Comparison of ENCODE assay signal across 12 cellular contexts in the genomic region with DNA sequence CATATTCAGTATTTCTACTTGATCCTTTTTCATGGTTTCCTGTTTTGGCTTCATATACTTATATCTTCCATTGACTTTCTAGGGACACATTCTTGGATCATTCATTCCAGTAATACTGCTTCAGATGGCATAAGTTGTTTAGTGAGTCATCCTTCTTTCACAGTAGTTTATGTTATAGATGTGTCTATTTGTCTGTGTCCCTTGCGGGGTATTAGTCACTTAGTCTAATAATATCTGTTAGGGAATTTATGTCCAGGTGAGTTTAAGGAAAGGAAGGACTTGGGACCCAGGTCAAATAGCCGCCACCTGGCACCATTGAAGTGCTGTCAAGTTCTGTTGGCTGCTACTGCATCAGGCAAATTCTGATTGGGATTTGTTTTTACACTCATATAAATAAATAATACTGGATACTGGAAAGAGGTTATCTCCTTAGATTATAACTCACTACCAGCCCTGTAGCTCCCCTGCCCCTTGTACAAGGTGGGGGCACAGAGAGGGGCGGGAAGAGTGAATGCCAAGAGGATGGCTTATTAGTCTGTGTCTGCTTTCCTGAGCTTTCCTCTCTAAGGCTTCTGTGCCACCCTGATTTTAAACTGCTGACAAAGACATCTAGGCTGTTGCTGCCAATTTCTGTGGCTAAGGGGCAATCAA.
A peak's percentile ranks its signal among the peaks of the same experiment; 100 is the strongest.
DNase-seq lines count a peak whose midpoint lies in the region; ATAC-seq and TF ChIP-seq lines count a peak whose summit lies in the region.
"Had no signal": no experiment of that assay in that cellular context is flagged by ENCODE, and none has a peak within 500 bp of the region (broad histone marks: within the 10 kb centered on the region; RNA-seq: fewer than 3 reads in every experiment).

No MANE protein-coding gene starts in this region.

- peaks cover 36% of the 10 kb centered on the region for H3K79me2 ChIP-seq in PC-9 (ENCODE audit: low read depth)

- H3K4me3 Mint-ChIP-seq in T-helper 1 cell treated with Interleukin-12 subunit alpha and Interleukin-12 subunit beta and Interleukin-4 antibody, amounts not matched to agents 30 μg/mL and 1 μg/mL, for 36 hours, result no peak overlapping the region
- peak overlapping the region in 1 of 2 donors; percentile 67 for H3K4me3 Mint-ChIP-seq in effector memory CD8-positive, alpha-beta T cell

- H3F3A ChIP-seq in PC-9 (ENCODE audit: insufficient read depth, low read depth), result peaks cover 15% of the 10 kb centered on the region

- no peak overlapping the region for H3K4me2 ChIP-seq in PC-9

- no peaks in the 10 kb centered on the region for H3K9me3 ChIP-seq in PC-9 (ENCODE audit: insufficient read depth, low read depth)
- H3K9me3 ChIP-seq in adrenal gland (replicated peaks in 1 of 3), result no peaks in the 10 kb centered on the region

- H3K27me3 Mint-ChIP-seq in T-helper 1 cell treated with Interleukin-12 subunit alpha and Interleukin-12 subunit beta and Interleukin-4 antibody, amounts not matched to agents 30 μg/mL and 1 μg/mL, for 36 hours (ENCODE audit: low read depth), result no peaks in the 10 kb centered on the region
- H3K27me3 Mint-ChIP-seq in effector memory CD8-positive, alpha-beta T cell, result no peaks in the 10 kb centered on the region

- no peaks in the 10 kb centered on the region for H3K36me3 ChIP-seq in PC-9 (ENCODE audit: low read depth)
- no peaks in the 10 kb centered on the region for H3K36me3 ChIP-seq in adrenal gland (replicated peaks in 1 of 2)

- peaks cover 37% of the 10 kb centered on the region for H3K36me3 Mint-ChIP-seq in T-helper 1 cell treated with Interleukin-12 subunit alpha and Interleukin-12 subunit beta and Interleukin-4 antibody, amounts not matched to agents 30 μg/mL and 1 μg/mL, for 36 hours (ENCODE audit: low read depth)
- H3K36me3 Mint-ChIP-seq in effector memory CD8-positive, alpha-beta T cell (ENCODE audit: insufficient read depth), result peaks cover 58% of the 10 kb centered on the region

- intact Hi-C loops in PC-9 (cut with micrococcal nuclease; ENCODE audit: unreplicated experiment), result no loop called here
- intact Hi-C loops in adrenal gland (cut with DNase I), result loop anchor here in 1 of 2 donors (10.0 kb wide), 1 partner anchor 54 kb away; no protein-coding TSS in a partner anchor

- H3K27ac Mint-ChIP-seq in T-helper 1 cell treated with Interleukin-12 subunit alpha and Interleukin-12 subunit beta and Interleukin-4 antibody, amounts not matched to agents 30 μg/mL and 1 μg/mL, for 36 hours, result peak overlapping the region; percentile 62
- peak overlapping the region; percentile 18 to 85 for H3K27ac Mint-ChIP-seq in effector memory CD8-positive, alpha-beta T cell

- H3K27me3 ChIP-seq in PC-9 (ENCODE audit: insufficient read depth, low read depth) (no peaks in the 10 kb centered on the region), adrenal gland (no peaks in the 10 kb centered on the region)

- H3K27ac ChIP-seq in PC-9 (no peak overlapping the region), adrenal gland (no peak overlapping the region)
- H3K27ac ChIP-seq: parathyroid adenoma had no signal

- peaks cover 17% of the 10 kb centered on the region; the same call in 1 of the 2 replicates for H4K20me1 ChIP-seq in PC-9 (ENCODE audit: insufficient read depth)

- H3K9me2 ChIP-seq in PC-9 (ENCODE audit: insufficient read depth), result no peaks in the 10 kb centered on the region

- no peak for TF ChIP-seq POLR2A in adrenal gland (IDR thresholded peaks at IDR 0.05)

- POLR2A ChIA-PET in PC-9 (lab: Charles Lee; ENCODE audit: unreplicated experiment), result no interaction called here

- H3K4me1 ChIP-seq in PC-9 (replicated peaks; ENCODE audit: insufficient read depth), result peaks cover 16% of the 10 kb centered on the region
- peaks cover 0 to 16% of the 10 kb centered on the region in 2 donors for H3K4me1 ChIP-seq in adrenal gland (replicated peaks in 1 of 2)

- WGBS in adrenal gland, 4 donors, result 88 to 96% (median 92%) methylated on average over 3 of the region's 3 CpGs

- no peak overlapping the region for H2AFZ ChIP-seq in PC-9
- H2AFZ ChIP-seq: parathyroid adenoma had no signal

- CTCF ChIA-PET in PC-9 (lab: Charles Lee), result interaction anchor here (0.5 to 1.0 kb wide), 2 partner anchors 26 to 829 kb away, joined by 3 to 4 read pairs; no protein-coding TSS in a partner anchor

- peaks cover 45% of the 10 kb centered on the region for H3K4me1 Mint-ChIP-seq in T-helper 1 cell treated with Interleukin-12 subunit alpha and Interleukin-12 subunit beta and Interleukin-4 antibody, amounts not matched to agents 30 μg/mL and 1 μg/mL, for 36 hours (ENCODE audit: low read depth)
- H3K4me1 Mint-ChIP-seq in effector memory CD8-positive, alpha-beta T cell (ENCODE audit: low read depth in 2 of 2), result peaks cover 43 to 66% of the 10 kb centered on the region in 2 donors

- DNase-seq in T-helper 1 cell (no peak), PC-9 (peak; percentile 2 to 86), renal cortical epithelial cell (ENCODE audit: low read depth) (peak; percentile 56), adrenal gland (no peak), GM19238 (ENCODE audit: insufficient read length, low spot score) (no peak)
- no peak for DNase-seq in effector memory CD8-positive, alpha-beta T cell
- DNase-seq: activated effector memory CD4-positive, alpha-beta T cell treated with Interleukin-2 at 50 U/mL for 16 hours; hippocampal formation; NCI-H1417 had no signal

- no peak for ATAC-seq in effector memory CD8-positive, alpha-beta T cell (replicated peaks)
- ATAC-seq in HG02763 (IDR thresholded peaks at IDR 0.05; ENCODE audit: unreplicated experiment), result no peak

- H3K9me3 Mint-ChIP-seq in T-helper 1 cell treated with Interleukin-12 subunit alpha and Interleukin-12 subunit beta and Interleukin-4 antibody, amounts not matched to agents 30 μg/mL and 1 μg/mL, for 36 hours, result no peaks in the 10 kb centered on the region
- no peaks in the 10 kb centered on the region for H3K9me3 Mint-ChIP-seq in effector memory CD8-positive, alpha-beta T cell

- TF ChIP-seq CTCF in PC-9 (conservative IDR thresholded peaks at IDR 0.05) (no peak), adrenal gland (IDR thresholded peaks at IDR 0.05) (no peak)

- H3K4me3 ChIP-seq in PC-9, result no peak overlapping the region
- H3K4me3 ChIP-seq in adrenal gland, result no peak overlapping the region

- BruUV-seq in PC-9 (replicated peaks; lab: Mats Ljungman, UMichigan), result no TSS peak

Comparison
In these comparisons a context has a peak if more than half of its experiments do, and no peak if none do; other contexts are left out.
1. DNase-seq: peak in PC-9 (2 of 2) and renal cortical epithelial cell (single experiment); none in T-helper 1 cell (0 of 5), effector memory CD8-positive, alpha-beta T cell (0 of 3), adrenal gland (0 of 7) and GM19238 (single experiment).